In the genomic region with DNA sequence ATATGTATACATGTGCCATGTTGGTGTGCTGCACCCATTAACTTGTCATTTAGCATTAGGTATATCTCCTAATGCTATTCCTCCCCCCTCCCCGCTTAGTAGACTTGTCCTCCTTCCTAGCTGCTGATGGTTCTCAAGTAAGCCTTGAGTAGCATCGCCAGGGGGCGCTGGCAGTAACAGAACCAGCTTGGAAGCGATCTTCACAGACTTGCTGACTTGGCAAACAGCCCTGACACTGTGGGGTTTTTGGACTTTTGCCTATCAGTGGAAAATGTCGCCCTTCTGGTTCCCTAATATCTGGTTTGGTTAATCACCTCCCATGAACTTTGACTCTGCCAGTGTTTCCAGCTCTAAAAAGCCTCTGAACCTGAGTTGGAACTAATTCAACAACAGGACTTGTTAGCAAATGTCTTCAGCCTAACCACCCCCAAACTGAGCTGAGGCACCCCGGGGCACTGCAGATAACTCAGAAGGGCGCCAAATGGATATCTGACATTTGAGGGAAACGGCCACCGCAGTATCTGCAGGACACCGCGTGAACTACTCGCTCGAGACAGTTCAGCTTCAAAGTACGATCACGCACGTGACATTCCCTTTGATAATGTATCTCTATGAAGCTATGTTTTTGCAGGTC, we compare ENCODE assay signal across 8 cellular contexts. TPM values are rescaled to one million over a fixed set of nuclear protein-coding genes. Genes with fewer than 3 reads are reported as not detected.
DNase-seq lines count a peak whose midpoint lies in the region; ATAC-seq and TF ChIP-seq lines count a peak whose summit lies in the region.

No MANE protein-coding gene starts in this region.

- ATAC-seq in left ventricle myocardium superior (peak; percentile 71), GM19023 (IDR thresholded peaks at IDR 0.05; ENCODE audit: unreplicated experiment) (no peak)

- in situ Hi-C loops in GM13976 (cut with MboI; ENCODE audit: low sequenced_read_pairs, unreplicated experiment): loop anchor here (10.0 kb wide), 1 partner anchor 107 kb away; no protein-coding TSS in a partner anchor

- intact Hi-C loops in left ventricle myocardium superior (cut with micrococcal nuclease) (loop anchor here (5.0 kb wide), 1 partner anchor 110 kb away; no protein-coding TSS in a partner anchor), vagina (cut with DNase I) (loop anchor here (2.0 to 5.0 kb wide), 2 partner anchors 40 to 109 kb away; a partner anchor contains a TSS)

- H3K4me1 ChIP-seq in vagina: peaks cover 24% of the 10 kb centered on the region

- TF ChIP-seq CTCF in GM13976 (IDR thresholded peaks at IDR 0.05; ENCODE audit: borderline replicate concordance, control extremely low read depth, extremely low read depth, insufficient read depth, missing control alignments) (peak; percentile 85), vagina (IDR thresholded peaks at IDR 0.05) (peak; percentile 75 to 94 (median 85))

- no peak for TF ChIP-seq POLR2A in vagina (IDR thresholded peaks at IDR 0.05)

- DNase-seq in GM13976 (ENCODE audit: low spot score) (peak; percentile 86), NCI-H2029 (lab: John Stamatoyannopoulos, UW) (peak; percentile 70), T-helper 2 cell (peak; percentile 71 to 89 (median 83)), amygdala (lab: John Stamatoyannopoulos, UW) (peak in 55 of 56 donors; percentile 17 to 94 (median 70)), left ventricle myocardium superior (peak; percentile 98), renal cortical epithelial cell (ENCODE audit: low read depth) (peak; percentile 86), vagina (ENCODE audit: extremely low spot score in 2 of 2) (no peak)

- peaks cover 0 to 27% of the 10 kb centered on the region in 2 donors for H3K36me3 ChIP-seq in vagina

- H3K27ac ChIP-seq in vagina: peak overlapping the region; percentile 46

- H3K27me3 ChIP-seq in vagina: no peaks in the 10 kb centered on the region

- no peak overlapping the region for H3K4me3 ChIP-seq in vagina

- no peaks in the 10 kb centered on the region for H3K9me3 ChIP-seq in vagina

RNA-seq across cellular contexts. Expression of a gene that starts 15.4 kb away (rescaled TPM):
- total RNA-seq in left ventricle myocardium superior: not detected
- 0.10 TPM in 1 of 2 replicates, not detected in the other for total RNA-seq in renal cortical epithelial cell
- total RNA-seq in vagina: not detected

RNA-seq across cellular contexts. Expression of a gene that starts 39.5 kb away (rescaled TPM):
- 16.6 TPM for total RNA-seq in left ventricle myocardium superior
- total RNA-seq in renal cortical epithelial cell: 3.1 and 9.9 TPM in 2 replicates
- 9.8 TPM for total RNA-seq in vagina

RNA-seq across cellular contexts. Expression of a gene that starts 55.6 kb away (rescaled TPM):
- 14.0 TPM for total RNA-seq in left ventricle myocardium superior
- 7.5 and 12.1 TPM in 2 replicates for total RNA-seq in renal cortical epithelial cell
- total RNA-seq in vagina: 22.1 TPM

Comparison
In these comparisons a context has a peak if more than half of its experiments do, and no peak if none do; other contexts are left out.
1. DNase-seq: peak in GM13976 (single experiment), NCI-H2029 (single experiment), T-helper 2 cell (5 of 5), amygdala (55 of 56), left ventricle myocardium superior (single experiment) and renal cortical epithelial cell (single experiment); none in vagina (0 of 2).